ENCODE assay signal across 8 cellular contexts in the genomic region with DNA sequence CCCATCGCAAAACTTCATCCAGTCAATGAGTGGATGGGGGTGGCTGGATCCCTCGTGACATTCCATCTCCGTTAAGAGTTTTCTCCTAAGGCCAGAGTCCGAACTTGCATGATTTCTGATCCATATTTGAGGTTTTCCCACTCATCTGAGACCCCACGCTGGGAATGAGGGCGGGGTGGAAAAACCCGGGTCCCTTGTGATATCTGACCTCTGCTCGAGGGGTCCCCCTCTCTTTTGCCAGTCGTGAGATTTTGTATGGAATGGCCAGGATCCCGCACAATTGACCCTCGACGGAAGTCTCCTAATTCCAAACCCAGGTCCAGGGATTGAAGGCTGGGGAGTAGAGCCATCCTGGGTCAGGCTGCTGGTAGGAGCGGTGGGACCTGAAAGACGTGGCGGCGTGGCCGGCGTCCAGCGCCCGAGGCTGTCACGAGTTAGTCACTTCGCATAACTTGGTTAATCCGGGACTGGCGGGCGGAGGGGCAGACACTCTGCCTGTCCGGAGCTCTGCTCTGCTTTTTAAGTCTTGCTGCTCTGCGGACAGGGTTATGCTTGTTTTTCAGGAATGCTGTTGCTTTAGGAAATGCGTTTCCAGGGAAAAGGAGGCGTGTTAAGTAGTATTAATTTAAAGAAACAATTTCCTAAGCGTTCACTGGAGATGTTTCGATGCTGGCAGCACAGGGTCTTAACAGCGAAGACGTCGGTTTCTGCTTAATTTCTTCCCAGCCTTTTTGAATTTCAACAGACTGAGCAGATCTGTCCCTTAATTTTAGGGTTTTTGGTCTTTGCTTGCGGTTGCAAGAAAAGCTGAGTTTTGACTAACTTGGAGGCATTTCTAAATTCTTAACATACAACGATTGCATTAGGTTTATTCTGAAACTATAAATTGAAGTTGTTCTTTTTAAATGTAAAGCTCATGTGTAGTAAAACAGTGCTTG.
A peak's percentile ranks its signal among the peaks of the same experiment; 100 is the strongest.
DNase-seq lines count a peak whose midpoint lies in the region; ATAC-seq and TF ChIP-seq lines count a peak whose summit lies in the region.

No MANE protein-coding gene starts in this region.

- no peaks in the 10 kb centered on the region for H3K27me3 ChIP-seq in rectal smooth muscle tissue (ENCODE audit: control insufficient read depth, insufficient read depth, low read length)

- peak overlapping the region; percentile 63 for H3K9ac ChIP-seq in rectal smooth muscle tissue (ENCODE audit: low read length)

- peak; percentile 7 for DNase-seq in NCI-H1092 (lab: John Stamatoyannopoulos, UW)
- DNase-seq in NCI-H1092 treated with DMSO at 0.1 percent for 48 hours (lab: John Stamatoyannopoulos, UW) = no peak
- DNase-seq in astrocyte of the hippocampus (ENCODE audit: low read depth, low spot score) = peak; percentile 89
- peak; percentile 77 for DNase-seq in hepatic stellate cell (ENCODE audit: low spot score)
- DNase-seq in cortex of kidney (lab: John Stamatoyannopoulos, UW) = no peak

- peak overlapping the region; percentile 88 for H3K27ac ChIP-seq in rectal smooth muscle tissue (ENCODE audit: low read depth, low read length)

- peaks cover 15% of the 10 kb centered on the region for H3K4me1 ChIP-seq in rectal smooth muscle tissue (ENCODE audit: control insufficient read depth, insufficient read depth, low read length)

- ATAC-seq in HG03095 (IDR thresholded peaks at IDR 0.05; ENCODE audit: unreplicated experiment) (peak; percentile 40), SK-N-SH treated with all-trans-retinoic acid at 6 μM for 48 hours (peak; percentile 71)

- no peaks in the 10 kb centered on the region for H3K36me3 ChIP-seq in rectal smooth muscle tissue (ENCODE audit: control insufficient read depth, insufficient read depth, low read length)

- H3K4me3 ChIP-seq in rectal smooth muscle tissue (ENCODE audit: low read length) = peak overlapping the region; percentile 95

TF ChIP-seq in SK-N-SH treated with all-trans-retinoic acid at 6 μM for 48 hours, 23 proteins besides CTCF, POLR2A, EP300 and RAD21:
- TF ChIP-seq CSDC2 (CRISPR knock-in tag; IDR thresholded peaks at IDR 0.05) = no peak
- no peak for TF ChIP-seq ZFP30 (CRISPR knock-in tag; IDR thresholded peaks at IDR 0.05)
- TF ChIP-seq ZNF8 (CRISPR knock-in tag; IDR thresholded peaks at IDR 0.05) = no peak
- TF ChIP-seq, protein P1, sequence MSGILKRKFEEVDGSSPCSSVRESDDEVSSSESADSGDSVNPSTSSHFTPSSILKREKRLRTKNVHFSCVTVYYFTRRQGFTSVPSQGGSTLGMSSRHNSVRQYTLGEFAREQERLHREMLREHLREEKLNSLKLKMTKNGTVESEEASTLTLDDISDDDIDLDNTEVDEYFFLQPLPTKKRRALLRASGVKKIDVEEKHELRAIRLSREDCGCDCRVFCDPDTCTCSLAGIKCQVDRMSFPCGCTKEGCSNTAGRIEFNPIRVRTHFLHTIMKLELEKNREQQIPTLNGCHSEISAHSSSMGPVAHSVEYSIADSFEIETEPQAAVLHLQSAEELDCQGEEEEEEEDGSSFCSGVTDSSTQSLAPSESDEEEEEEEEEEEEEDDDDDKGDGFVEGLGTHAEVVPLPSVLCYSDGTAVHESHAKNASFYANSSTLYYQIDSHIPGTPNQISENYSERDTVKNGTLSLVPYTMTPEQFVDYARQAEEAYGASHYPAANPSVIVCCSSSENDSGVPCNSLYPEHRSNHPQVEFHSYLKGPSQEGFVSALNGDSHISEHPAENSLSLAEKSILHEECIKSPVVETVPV (CRISPR knock-in tag; IDR thresholded peaks at IDR 0.05) = no peak
- TF ChIP-seq, protein P2, sequence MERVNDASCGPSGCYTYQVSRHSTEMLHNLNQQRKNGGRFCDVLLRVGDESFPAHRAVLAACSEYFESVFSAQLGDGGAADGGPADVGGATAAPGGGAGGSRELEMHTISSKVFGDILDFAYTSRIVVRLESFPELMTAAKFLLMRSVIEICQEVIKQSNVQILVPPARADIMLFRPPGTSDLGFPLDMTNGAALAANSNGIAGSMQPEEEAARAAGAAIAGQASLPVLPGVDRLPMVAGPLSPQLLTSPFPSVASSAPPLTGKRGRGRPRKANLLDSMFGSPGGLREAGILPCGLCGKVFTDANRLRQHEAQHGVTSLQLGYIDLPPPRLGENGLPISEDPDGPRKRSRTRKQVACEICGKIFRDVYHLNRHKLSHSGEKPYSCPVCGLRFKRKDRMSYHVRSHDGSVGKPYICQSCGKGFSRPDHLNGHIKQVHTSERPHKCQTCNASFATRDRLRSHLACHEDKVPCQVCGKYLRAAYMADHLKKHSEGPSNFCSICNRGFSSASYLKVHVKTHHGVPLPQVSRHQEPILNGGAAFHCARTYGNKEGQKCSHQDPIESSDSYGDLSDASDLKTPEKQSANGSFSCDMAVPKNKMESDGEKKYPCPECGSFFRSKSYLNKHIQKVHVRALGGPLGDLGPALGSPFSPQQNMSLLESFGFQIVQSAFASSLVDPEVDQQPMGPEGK (CRISPR knock-in tag; IDR thresholded peaks at IDR 0.05; ENCODE audit: borderline replicate concordance) = no peak
- TF ChIP-seq, protein P3, sequence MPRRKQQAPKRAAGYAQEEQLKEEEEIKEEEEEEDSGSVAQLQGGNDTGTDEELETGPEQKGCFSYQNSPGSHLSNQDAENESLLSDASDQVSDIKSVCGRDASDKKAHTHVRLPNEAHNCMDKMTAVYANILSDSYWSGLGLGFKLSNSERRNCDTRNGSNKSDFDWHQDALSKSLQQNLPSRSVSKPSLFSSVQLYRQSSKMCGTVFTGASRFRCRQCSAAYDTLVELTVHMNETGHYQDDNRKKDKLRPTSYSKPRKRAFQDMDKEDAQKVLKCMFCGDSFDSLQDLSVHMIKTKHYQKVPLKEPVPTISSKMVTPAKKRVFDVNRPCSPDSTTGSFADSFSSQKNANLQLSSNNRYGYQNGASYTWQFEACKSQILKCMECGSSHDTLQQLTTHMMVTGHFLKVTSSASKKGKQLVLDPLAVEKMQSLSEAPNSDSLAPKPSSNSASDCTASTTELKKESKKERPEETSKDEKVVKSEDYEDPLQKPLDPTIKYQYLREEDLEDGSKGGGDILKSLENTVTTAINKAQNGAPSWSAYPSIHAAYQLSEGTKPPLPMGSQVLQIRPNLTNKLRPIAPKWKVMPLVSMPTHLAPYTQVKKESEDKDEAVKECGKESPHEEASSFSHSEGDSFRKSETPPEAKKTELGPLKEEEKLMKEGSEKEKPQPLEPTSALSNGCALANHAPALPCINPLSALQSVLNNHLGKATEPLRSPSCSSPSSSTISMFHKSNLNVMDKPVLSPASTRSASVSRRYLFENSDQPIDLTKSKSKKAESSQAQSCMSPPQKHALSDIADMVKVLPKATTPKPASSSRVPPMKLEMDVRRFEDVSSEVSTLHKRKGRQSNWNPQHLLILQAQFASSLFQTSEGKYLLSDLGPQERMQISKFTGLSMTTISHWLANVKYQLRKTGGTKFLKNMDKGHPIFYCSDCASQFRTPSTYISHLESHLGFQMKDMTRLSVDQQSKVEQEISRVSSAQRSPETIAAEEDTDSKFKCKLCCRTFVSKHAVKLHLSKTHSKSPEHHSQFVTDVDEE (CRISPR knock-in tag; IDR thresholded peaks at IDR 0.05) = no peak

Comparison
In these comparisons a context has a peak if more than half of its experiments do, and no peak if none do; other contexts are left out.
1. DNase-seq: peak in NCI-H1092 (single experiment), astrocyte of the hippocampus (single experiment) and hepatic stellate cell (single experiment); none in NCI-H1092 treated with DMSO at 0.1 percent for 48 hours (single experiment) and cortex of kidney (single experiment).